Comparison of ENCODE assay signal across 1 cellular context in the genomic region with DNA sequence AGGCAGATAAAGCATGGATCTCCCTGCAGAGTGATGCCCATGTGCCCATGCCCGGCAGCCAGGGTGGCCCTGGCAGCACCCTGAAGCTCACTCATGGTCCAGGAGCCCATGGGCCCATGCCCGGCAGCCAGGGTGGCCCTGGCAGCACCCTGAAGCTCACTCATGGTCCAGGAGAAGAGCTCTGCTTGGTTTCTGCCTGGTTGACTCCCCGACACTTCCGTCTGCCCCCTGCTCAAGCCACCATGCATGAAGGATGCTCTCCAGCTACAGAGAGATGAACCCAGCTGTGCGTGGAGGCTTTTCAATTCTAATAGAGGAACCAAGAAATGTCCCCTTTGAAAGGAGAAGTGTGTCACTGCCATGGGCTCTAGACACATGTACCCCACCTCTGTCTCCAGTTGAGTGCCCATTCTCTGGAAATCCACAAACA.
TF ChIP-seq lines count a peak whose summit lies in the region.

No MANE protein-coding gene starts in this region.

TF ChIP-seq in GM12878, 131 proteins besides CTCF, POLR2A, EP300 and RAD21:
- peak; percentile 85 for TF ChIP-seq SPI1 (IDR thresholded peaks at IDR 0.05; ENCODE audit: borderline replicate concordance, insufficient read depth, low read depth, low read length)
- no peak for TF ChIP-seq CREB1 (IDR thresholded peaks at IDR 0.05; ENCODE audit: low read depth)
- no peak for TF ChIP-seq NFYA (IDR thresholded peaks at IDR 0.05; ENCODE audit: borderline replicate concordance, low read depth, low read length)
- TF ChIP-seq GATAD2B (conservative IDR thresholded peaks at IDR 0.05; ENCODE audit: low read depth) = peak; percentile 19; the same call in 1 of the 2 replicates
- TF ChIP-seq IRF4 (IDR thresholded peaks at IDR 0.05; ENCODE audit: low read depth, low read length) = peak; percentile 48
- TF ChIP-seq TCF12 (IDR thresholded peaks at IDR 0.05; ENCODE audit: low read depth, low read length) = peak; percentile 74
- TF ChIP-seq EED (IDR thresholded peaks at IDR 0.05; ENCODE audit: low read depth) = peak; percentile 80
- peak; percentile 76; the same call in 1 of the 2 replicates for TF ChIP-seq TCF3 (IDR thresholded peaks at IDR 0.05; ENCODE audit: borderline replicate concordance, insufficient read depth, low read depth, low read length)
- peak; percentile 43; the same call in 1 of the 3 replicates for TF ChIP-seq POU2F2 (IDR thresholded peaks at IDR 0.05; ENCODE audit: borderline replicate concordance, low read depth, low read length)
- peak; percentile 70 for TF ChIP-seq YY1 (IDR thresholded peaks at IDR 0.05; ENCODE audit: low read depth, low read length)
- no peak for TF ChIP-seq NR2C1 (IDR thresholded peaks at IDR 0.05)
- TF ChIP-seq DPF2 (IDR thresholded peaks at IDR 0.05) = peak; percentile 46
- TF ChIP-seq ATF7 (IDR thresholded peaks at IDR 0.05; ENCODE audit: low read depth) = 0 out of 2 replicates have a peak, but pooled peaks have one; percentile 12
- TF ChIP-seq IKZF1 (conservative IDR thresholded peaks at IDR 0.05) = peak; percentile 68
- TF ChIP-seq IKZF2 (IDR thresholded peaks at IDR 0.05) = peak; percentile 63 to 76; a peak in 3 of 4 replicates
- TF ChIP-seq CREM (IDR thresholded peaks at IDR 0.05; ENCODE audit: low read depth) = peak; percentile 55; the same call in 1 of the 2 replicates
- peak; percentile 95 for TF ChIP-seq PAX5 (IDR thresholded peaks at IDR 0.05; ENCODE audit: borderline replicate concordance, low read depth, low read length)
- TF ChIP-seq BACH1 (IDR thresholded peaks at IDR 0.05; ENCODE audit: borderline replicate concordance) = no peak
- TF ChIP-seq ETV6 (conservative IDR thresholded peaks at IDR 0.05 in 1 of 2, IDR thresholded peaks at IDR 0.05 in 1 of 2; ENCODE audit: borderline replicate concordance in 1 of 2, low read depth in 1 of 2) = peak in 1 of 2 experiments; percentile 64; a peak in 1 of 4 replicates
